In genomic region chr19:46717034-46717715, GRCh38 we compare ENCODE assay signal across 8 cellular contexts. TPM values are rescaled to one million over a fixed set of nuclear protein-coding genes. Genes with fewer than 3 reads are reported as not detected.
DNase-seq lines count a peak whose midpoint lies in the region; ATAC-seq and TF ChIP-seq lines count a peak whose summit lies in the region.

Gene PRKD2, minus strand, starts transcription at chr19:46717114. Its CDS starts 744 bp downstream, at chr19:46716370.

- H3K4me1 ChIP-seq in duodenal mucosa (ENCODE audit: control insufficient read depth in 1 of 2, insufficient read depth in 2 of 2, low read length in 2 of 2), result peaks cover 18 to 34% of the 10 kb centered on the region in 2 donors

- H3K27me3 ChIP-seq in duodenal mucosa (ENCODE audit: control insufficient read depth in 1 of 2, insufficient read depth in 2 of 2, low read length in 2 of 2), result no peaks in the 10 kb centered on the region

- peak within 1 kb of the TSS; percentile 79 to 95 for H3K9ac ChIP-seq in duodenal mucosa (ENCODE audit: low read depth in 1 of 2, low read length in 2 of 2)

- H3K27ac ChIP-seq in duodenal mucosa (ENCODE audit: low read depth, low read length), result peak within 1 kb of the TSS; percentile 70

- no peaks in the 10 kb centered on the region for H3K9me3 ChIP-seq in duodenal mucosa (ENCODE audit: control insufficient read depth in 1 of 2, low read length in 2 of 2)

- peaks cover 36% of the 10 kb centered on the region for H3K36me3 Mint-ChIP-seq in activated CD8-positive, alpha-beta T cell treated with anti-CD3 and anti-CD28 coated beads for 36 hours (ENCODE audit: low read depth)

- peak; percentile 35 for ATAC-seq in HG03095 (IDR thresholded peaks at IDR 0.05; ENCODE audit: unreplicated experiment)
- ATAC-seq in activated CD8-positive, alpha-beta T cell treated with anti-CD3 and anti-CD28 coated beads for 36 hours, result peak; percentile 62
- ATAC-seq in GM21737 (IDR thresholded peaks at IDR 0.05; ENCODE audit: unreplicated experiment), result no peak

- intact Hi-C loops in activated CD8-positive, alpha-beta T cell treated with anti-CD3 and anti-CD28 coated beads for 36 hours (cut with micrococcal nuclease), result no loop called here
- intact Hi-C loops in lower leg skin (cut with DNase I; ENCODE audit: low total_unique reads), result no loop called here

- no peaks in the 10 kb centered on the region for H3K9me3 Mint-ChIP-seq in activated CD8-positive, alpha-beta T cell treated with anti-CD3 and anti-CD28 coated beads for 36 hours

- POLR2A ChIA-PET in activated CD8-positive, alpha-beta T cell treated with anti-CD3 and anti-CD28 coated beads for 36 hours (lab: Charles Lee), result interaction anchor here (0.8 to 3.3 kb wide), 4 partner anchors 12 to 116 kb away, joined by 3 to 12 read pairs (median 6); partner anchors contain the start of gene CALM3

- CTCF ChIA-PET in activated CD8-positive, alpha-beta T cell treated with anti-CD3 and anti-CD28 coated beads for 36 hours (lab: Charles Lee), result interaction anchor here (1.0 to 5.7 kb wide), 3 partner anchors 11 to 55 kb away, joined by 3 to 75 read pairs (median 43); no protein-coding TSS in a partner anchor

- TF ChIP-seq CTCF in activated CD8-positive, alpha-beta T cell treated with anti-CD3 and anti-CD28 coated beads for 36 hours (IDR thresholded peaks at IDR 0.05), result no peak
- TF ChIP-seq CTCF in lower leg skin (IDR thresholded peaks at IDR 0.05), result no peak

- peak within 1 kb of the TSS; percentile 94 for H3K27ac Mint-ChIP-seq in activated CD8-positive, alpha-beta T cell treated with anti-CD3 and anti-CD28 coated beads for 36 hours

- H3K4me1 Mint-ChIP-seq in activated CD8-positive, alpha-beta T cell treated with anti-CD3 and anti-CD28 coated beads for 36 hours (ENCODE audit: low read depth), result peaks cover 37% of the 10 kb centered on the region

- DNase-seq in NCI-H774 (lab: John Stamatoyannopoulos, UW), result peak; percentile 67
- DNase-seq in activated CD8-positive, alpha-beta T cell treated with anti-CD3 and anti-CD28 coated beads for 36 hours, result peak; percentile 92
- DNase-seq in lower leg skin (ENCODE audit: low spot score in 2 of 2), result peak; percentile 89 to 99
- DNase-seq in stimulated activated CD4-positive, alpha-beta T cell treated with anti-CD3 and anti-CD28 coated beads, Interleukin-4, amount 100 ng/mL, for 4 hours, result peak; percentile 84 to 93

- H3K4me3 Mint-ChIP-seq in activated CD8-positive, alpha-beta T cell treated with anti-CD3 and anti-CD28 coated beads for 36 hours, result peak within 1 kb of the TSS; percentile 86

- H3K36me3 ChIP-seq in duodenal mucosa (ENCODE audit: control insufficient read depth in 1 of 2, insufficient read depth in 2 of 2, low read length in 2 of 2), result peaks cover 10 to 22% of the 10 kb centered on the region in 2 donors

- TF ChIP-seq POLR2A in GM10847 (IDR thresholded peaks at IDR 0.05; ENCODE audit: extremely low read depth, insufficient read length) (peak; percentile 61), lower leg skin (IDR thresholded peaks at IDR 0.05) (no peak)

- WGBS in lower leg skin, 2 donors, result 0% methylated on average over 29 to 34 of the region's 52 CpGs

- H3K27me3 Mint-ChIP-seq in activated CD8-positive, alpha-beta T cell treated with anti-CD3 and anti-CD28 coated beads for 36 hours, result no peaks in the 10 kb centered on the region

- H3K4me3 ChIP-seq in duodenal mucosa (ENCODE audit: low read depth in 1 of 2, low read length in 2 of 2), result peak within 1 kb of the TSS; percentile 87 to 92
- peak within 1 kb of the TSS; percentile 72 for H3K4me3 ChIP-seq in lower leg skin (ENCODE audit: low read depth, poor library complexity, severe bottlenecking)

RNA-seq across cellular contexts. Expression of gene PRKD2, which starts in this region (rescaled TPM):
- 10 to 100 TPM; 81.1 to 86.0 TPM for total RNA-seq in activated CD8-positive, alpha-beta T cell treated with anti-CD3 and anti-CD28 coated beads for 36 hours
- 100 to 1,000 TPM in 1 of 4 donors, 10 to 100 TPM in 3; 52.6 to 120 (median 66.7) TPM for total RNA-seq in lower leg skin
